ENCODE assay signal across 9 cellular contexts in genomic region chr9:127971357-127972315, GRCh38. TPM values are rescaled to one million over a fixed set of nuclear protein-coding genes. Genes with fewer than 3 reads are reported as not detected.
A peak's percentile ranks its signal among the peaks of the same experiment; 100 is the strongest.
DNase-seq lines count a peak whose midpoint lies in the region; ATAC-seq, FAIRE-seq and TF ChIP-seq lines count a peak whose summit lies in the region.
"Had no signal": no experiment of that assay in that cellular context is flagged by ENCODE, and none has a peak within 500 bp of the region (broad histone marks: within the 10 kb centered on the region; RNA-seq: fewer than 3 reads in every experiment).

No MANE protein-coding gene starts in this region.

- H3K27me3 ChIP-seq in neural cell (ENCODE audit: insufficient read depth, low read depth, low read length), result no peaks in the 10 kb centered on the region

- peaks cover 63% of the 10 kb centered on the region for H3K79me2 ChIP-seq in neural cell (replicated peaks; ENCODE audit: insufficient read depth, low read length)

- no peak for ATAC-seq in GM18867 (IDR thresholded peaks at IDR 0.05; ENCODE audit: unreplicated experiment)

- H3K9me2 ChIP-seq in neural cell (ENCODE audit: insufficient read depth, low read length), result no peaks in the 10 kb centered on the region

- no peak for TF ChIP-seq POLR2A in GM12891 (IDR thresholded peaks at IDR 0.05; ENCODE audit: low read depth, low read length)

- no peaks in the 10 kb centered on the region for H4K20me1 ChIP-seq in neural cell (ENCODE audit: insufficient read depth)

- no peak for TF ChIP-seq RAD21 in neural cell (conservative IDR thresholded peaks at IDR 0.05)

- no peak overlapping the region for H2AFZ ChIP-seq in neural cell (ENCODE audit: low read depth, low read length)

- peak; percentile 33 for FAIRE-seq in GM12891 (lab: Jason Lieb, UNC)

- TF ChIP-seq EP300 in neural cell (conservative IDR thresholded peaks at IDR 0.05; ENCODE audit: poor library complexity, severe bottlenecking), result no peak

- DNase-seq in GM12891 (ENCODE audit: insufficient read length, low spot score) (no peak), MV-4-11 (lab: John Stamatoyannopoulos, UW) (peak; percentile 64), choroid plexus epithelial cell (ENCODE audit: low read depth) (peak; percentile 18), NCI-H226 (no peak), amniotic stem cell (lab: John Stamatoyannopoulos, UW) (no peak), NCI-H526 (lab: John Stamatoyannopoulos, UW) (no peak)

- H3F3A ChIP-seq in neural cell (ENCODE audit: insufficient read depth, low read length, poor library complexity, severe bottlenecking), result no peaks in the 10 kb centered on the region

- H3K4me2 ChIP-seq in neural cell (ENCODE audit: low read length), result no peak overlapping the region

- H3K9ac ChIP-seq in neural cell (ENCODE audit: low read length), result peak overlapping the region; percentile 41

- TF ChIP-seq CTCF in choroid plexus epithelial cell (conservative IDR thresholded peaks at IDR 0.05; ENCODE audit: low read depth, low read length), result no peak
- TF ChIP-seq CTCF in neural cell (IDR thresholded peaks at IDR 0.05; ENCODE audit: poor library complexity, severe bottlenecking), result no peak

- peak overlapping the region; percentile 63 for H3K27ac ChIP-seq in neural cell (ENCODE audit: low read length)

- H3K4me3 ChIP-seq in choroid plexus epithelial cell (ENCODE audit: low read depth, low read length) (no peak overlapping the region), neural cell (ENCODE audit: low read length) (no peak overlapping the region)
- H3K4me3 ChIP-seq: thoracic aorta had no signal

- H3K9me3 ChIP-seq in neural cell (ENCODE audit: low read length), result no peaks in the 10 kb centered on the region
- H3K9me3 ChIP-seq: thoracic aorta had no signal

- H3K36me3 ChIP-seq in neural cell (ENCODE audit: insufficient read depth, low read length), result no peaks in the 10 kb centered on the region
- H3K36me3 ChIP-seq: thoracic aorta had no signal

TF ChIP-seq in GM12891, 5 proteins besides CTCF, POLR2A, EP300 and RAD21:
- TF ChIP-seq POU2F2 (IDR thresholded peaks at IDR 0.05; ENCODE audit: low read depth, low read length), result no peak
- TF ChIP-seq PAX5 (IDR thresholded peaks at IDR 0.05; ENCODE audit: insufficient read depth, low read length, severe bottlenecking), result no peak
TF ChIP-seq in GM12891: peak in this region for 0.

TF ChIP-seq in neural cell, 6 proteins besides CTCF, POLR2A, EP300 and RAD21:
- TF ChIP-seq EZH2 (IDR thresholded peaks at IDR 0.05; ENCODE audit: borderline replicate concordance, insufficient read depth, low read length, poor library complexity, severe bottlenecking) (no peak), SMC3 (conservative IDR thresholded peaks at IDR 0.05; ENCODE audit: poor library complexity) (no peak), POLR2AphosphoS5 (IDR thresholded peaks at IDR 0.05) (no peak), MXI1 (conservative IDR thresholded peaks at IDR 0.05; ENCODE audit: poor library complexity, severe bottlenecking) (no peak), TAF1 (IDR thresholded peaks at IDR 0.05; ENCODE audit: low read depth) (no peak), REST (IDR thresholded peaks at IDR 0.05; ENCODE audit: borderline replicate concordance) (no peak)
TF ChIP-seq in neural cell: peak in this region for 0.

RNA-seq across cellular contexts. Expression of gene EEIG1, which starts 9.2 kb away (rescaled TPM):
- polyA plus RNA-seq in GM12891 (2012; ENCODE audit: low read depth, missing spikeins), result 26.9 TPM
- polyA plus RNA-seq in neural cell, result 6.7 and 18.5 TPM in 2 replicates
- 10.7 and 11.2 TPM in 2 replicates for polyA minus RNA-seq in neural cell

RNA-seq across cellular contexts. Expression of gene DPM2, which starts 34.0 kb away (rescaled TPM):
- polyA plus RNA-seq in GM12891 (2012; ENCODE audit: low read depth, missing spikeins), result 28.2 TPM
- 30.5 and 44.9 TPM in 2 replicates for polyA plus RNA-seq in neural cell
- 15.3 and 20.8 TPM in 2 replicates for polyA minus RNA-seq in neural cell

RNA-seq across cellular contexts. Expression of gene PIP5KL1, which starts 41.1 kb away (rescaled TPM):
- polyA plus RNA-seq in GM12891 (2012; ENCODE audit: low read depth, missing spikeins), result 0.42 TPM
- 3.4 and 5.2 TPM in 2 replicates for polyA plus RNA-seq in neural cell
- 2.5 and 6.6 TPM in 2 replicates for polyA minus RNA-seq in neural cell

RNA-seq across cellular contexts. Expression of gene ST6GALNAC4, which starts 54.8 kb away (rescaled TPM):
- 27.0 TPM for polyA plus RNA-seq in GM12891 (2012; ENCODE audit: low read depth, missing spikeins)
- 4.8 and 5.9 TPM in 2 replicates for polyA plus RNA-seq in neural cell
- polyA minus RNA-seq in neural cell, result 5.8 and 6.8 TPM in 2 replicates

Comparison
In these comparisons a context has a peak if more than half of its experiments do, and no peak if none do; other contexts are left out.
1. DNase-seq: peak in MV-4-11 (single experiment) and choroid plexus epithelial cell (single experiment); none in GM12891 (single experiment), NCI-H226 (single experiment), amniotic stem cell (single experiment) and NCI-H526 (0 of 2).